Comparison of ENCODE assay signal across 8 cellular contexts in genomic region chr9:34328983-34329832, GRCh38. TPM values are rescaled to one million over a fixed set of nuclear protein-coding genes. Genes with fewer than 3 reads are reported as not detected.
DNase-seq lines count a peak whose midpoint lies in the region; ATAC-seq and TF ChIP-seq lines count a peak whose summit lies in the region.

TSS of gene KIF24 (minus strand) at chr9:34329268. CDS start at chr9:34311346, 17,922 bp downstream.
TSS of gene NUDT2 (plus strand) at chr9:34329569. CDS start at chr9:34339040, 9,471 bp downstream.

- TF ChIP-seq CTCF in CD4-positive, alpha-beta T cell (IDR thresholded peaks at IDR 0.05) = no peak
- TF ChIP-seq CTCF in dorsolateral prefrontal cortex (IDR thresholded peaks at IDR 0.05 in 54 of 56, conservative IDR thresholded peaks at IDR 0.05 in 2 of 56; ENCODE audit: low read depth in 1 of 56, partially characterized antibody in 56 of 56) = peak in 29 of 56 donors; percentile 4 to 51 (median 19)
- TF ChIP-seq CTCF in liver (IDR thresholded peaks at IDR 0.05; ENCODE audit: low read depth, low read length, missing input control) = no peak

- H3K27me3 ChIP-seq in CD4-positive, alpha-beta T cell (ENCODE audit: control insufficient read depth, insufficient read depth, low read length) = no peaks in the 10 kb centered on the region
- H3K27me3 ChIP-seq in dorsolateral prefrontal cortex = no peaks in the 10 kb centered on the region
- H3K27me3 ChIP-seq in liver (ENCODE audit: control insufficient read depth in 4 of 4, insufficient read depth in 4 of 4, low read length in 3 of 4) = no peaks in the 10 kb centered on the region

- H3K4me3 ChIP-seq in dorsolateral prefrontal cortex (peak within 1 kb of the TSS; percentile 60 to 99 (median 85)), liver (ENCODE audit: low read depth in 1 of 3, low read length in 3 of 3) (peak within 1 kb of the TSS; percentile 76 to 95 (median 86))

- H3K27me3 Mint-ChIP-seq in CD4-positive, alpha-beta T cell = no peaks in the 10 kb centered on the region
- no peaks in the 10 kb centered on the region for H3K27me3 Mint-ChIP-seq in activated CD4-positive, alpha-beta memory T cell treated with anti-CD3 and anti-CD28 coated beads for 36 hours

- peak within 1 kb of the TSS; percentile 90 for H3K27ac Mint-ChIP-seq in CD4-positive, alpha-beta T cell
- H3K27ac Mint-ChIP-seq in activated CD4-positive, alpha-beta memory T cell treated with anti-CD3 and anti-CD28 coated beads for 36 hours = peak within 1 kb of the TSS; percentile 94

- ATAC-seq in CD4-positive, alpha-beta T cell (ENCODE audit: poor library complexity) = peak; percentile 92
- peak; percentile 93 for ATAC-seq in GM19452 (IDR thresholded peaks at IDR 0.05; ENCODE audit: unreplicated experiment)
- peak; percentile 68 for ATAC-seq in HG03575 (IDR thresholded peaks at IDR 0.05; ENCODE audit: extremely low read depth, insufficient number of reproducible peaks, low FRiP score, unreplicated experiment)

- H3K36me3 ChIP-seq in liver (ENCODE audit: control insufficient read depth in 4 of 4, insufficient read depth in 3 of 4, low read depth in 1 of 4, low read length in 3 of 4) = no peaks in the 10 kb centered on the region

- intact Hi-C loops in CD4-positive, alpha-beta T cell (cut with DNase I, micrococcal nuclease) = loop anchor here (1.0 to 10.0 kb wide), 9 partner anchors 50 to 280 kb away; partner anchors contain the start of genes DCAF12 (in 1 of the 2), DNAI1 (in 1 of the 2), ENHO (in 1 of the 2) and FAM219A (in 1 of the 2)
- intact Hi-C loops in activated CD4-positive, alpha-beta memory T cell treated with anti-CD3 and anti-CD28 coated beads for 36 hours (cut with micrococcal nuclease) = loop anchor here (1.0 to 10.0 kb wide), 8 partner anchors 50 to 660 kb away; partner anchors contain the start of genes DCAF12, DNAI1, DNAJB5 and FAM219A
- intact Hi-C loops in dorsolateral prefrontal cortex (cut with DNase I) = loop anchor here in 1 of 2 donors (2.0 to 5.0 kb wide), 2 partner anchors 207 to 264 kb away; no protein-coding TSS in a partner anchor

- H3K9me3 Mint-ChIP-seq in CD4-positive, alpha-beta T cell = no peaks in the 10 kb centered on the region
- H3K9me3 Mint-ChIP-seq in activated CD4-positive, alpha-beta memory T cell treated with anti-CD3 and anti-CD28 coated beads for 36 hours = no peaks in the 10 kb centered on the region

- TF ChIP-seq RAD21 in liver (IDR thresholded peaks at IDR 0.05) = peak in 1 of 2 donors; percentile 40

- POLR2A ChIA-PET in CD4-positive, alpha-beta T cell (lab: Charles Lee) = no interaction called here
- POLR2A ChIA-PET in activated CD4-positive, alpha-beta memory T cell treated with anti-CD3 and anti-CD28 coated beads for 36 hours (lab: Charles Lee) = no interaction called here

- peaks cover 42% of the 10 kb centered on the region for H3K4me1 Mint-ChIP-seq in CD4-positive, alpha-beta T cell (ENCODE audit: low read depth)
- peaks cover 30% of the 10 kb centered on the region for H3K4me1 Mint-ChIP-seq in activated CD4-positive, alpha-beta memory T cell treated with anti-CD3 and anti-CD28 coated beads for 36 hours (ENCODE audit: low read depth)

- H3K4me1 ChIP-seq in liver (ENCODE audit: control insufficient read depth in 4 of 4, insufficient read depth in 4 of 4, low read length in 3 of 4) = peaks cover 2 to 34% (median 20%) of the 10 kb centered on the region in 4 donors

- no peaks in the 10 kb centered on the region for H3K9me3 ChIP-seq in CD4-positive, alpha-beta T cell (ENCODE audit: control insufficient read depth, low read length)
- H3K9me3 ChIP-seq in liver (ENCODE audit: control insufficient read depth in 4 of 4, low read length in 3 of 4) = no peaks in the 10 kb centered on the region

- peak within 1 kb of the TSS; percentile 76 for H3K27ac ChIP-seq in CD4-positive, alpha-beta T cell (ENCODE audit: low read depth, low read length)
- H3K27ac ChIP-seq in dorsolateral prefrontal cortex (peak within 1 kb of the TSS; percentile 80 to 98 (median 93)), liver (ENCODE audit: low read depth in 1 of 2, low read length in 2 of 2) (peak within 1 kb of the TSS; percentile 83 to 90)

- under 1% methylated on average over 64 of the region's 64 CpGs for WGBS in liver

- peak within 1 kb of the TSS; percentile 73 to 98 for H3K9ac ChIP-seq in liver (ENCODE audit: low read depth in 1 of 2, low read length in 2 of 2)

- H3K4me3 Mint-ChIP-seq in CD4-positive, alpha-beta T cell = peak within 1 kb of the TSS; percentile 90
- peak within 1 kb of the TSS; percentile 97 for H3K4me3 Mint-ChIP-seq in activated CD4-positive, alpha-beta memory T cell treated with anti-CD3 and anti-CD28 coated beads for 36 hours

- no peaks in the 10 kb centered on the region for H3K36me3 Mint-ChIP-seq in CD4-positive, alpha-beta T cell (ENCODE audit: low read depth)
- no peaks in the 10 kb centered on the region for H3K36me3 Mint-ChIP-seq in activated CD4-positive, alpha-beta memory T cell treated with anti-CD3 and anti-CD28 coated beads for 36 hours

- peak; percentile 88 to 97 (median 90) for DNase-seq in CD4-positive, alpha-beta T cell
- peak; percentile 100 for DNase-seq in NCI-H82 (lab: John Stamatoyannopoulos, UW)
- peak; percentile 98 for DNase-seq in activated CD4-positive, alpha-beta memory T cell treated with anti-CD3 and anti-CD28 coated beads for 36 hours
- peak; percentile 95 to 99 (median 98) for DNase-seq in dorsolateral prefrontal cortex
- DNase-seq in stimulated activated CD4-positive, alpha-beta T cell treated with anti-CD3 and anti-CD28 coated beads, Interleukin-4, amount 100 ng/mL, for 1 hour = peak; percentile 92

- CTCF ChIA-PET in CD4-positive, alpha-beta T cell (lab: Charles Lee) = interaction anchor here (4.0 kb wide), 1 partner anchor 50 kb away, joined by 22 read pairs; no protein-coding TSS in a partner anchor
- CTCF ChIA-PET in activated CD4-positive, alpha-beta memory T cell treated with anti-CD3 and anti-CD28 coated beads for 36 hours (lab: Charles Lee) = no interaction called here

TF ChIP-seq in liver, 16 proteins besides CTCF, POLR2A, EP300 and RAD21 (continues in another document):
- TF ChIP-seq MAX (IDR thresholded peaks at IDR 0.05) (no peak), NR2F2 (IDR thresholded peaks at IDR 0.05) (no peak), EGR1 (IDR thresholded peaks at IDR 0.05; ENCODE audit: low read depth in 2 of 2) (peak; percentile 64 to 70), TAF1 (conservative IDR thresholded peaks at IDR 0.05) (peak; percentile 85), GABPA (IDR thresholded peaks at IDR 0.05 in 1 of 2, conservative IDR thresholded peaks at IDR 0.05 in 1 of 2) (peak in 1 of 2 donors; percentile 82), FOXA2 (IDR thresholded peaks at IDR 0.05) (no peak), REST (IDR thresholded peaks at IDR 0.05) (peak; percentile 93), RXRA (IDR thresholded peaks at IDR 0.05) (peak; percentile 40 to 67), HNF4G (IDR thresholded peaks at IDR 0.05) (peak; percentile 60), JUND (IDR thresholded peaks at IDR 0.05) (peak; percentile 36 to 56)

RNA-seq across cellular contexts. Expression of gene KIF24, which starts in this region (rescaled TPM):
- total RNA-seq in CD4-positive, alpha-beta T cell = under 1 TPM; 0.05 to 0.14 TPM
- total RNA-seq in activated CD4-positive, alpha-beta memory T cell treated with anti-CD3 and anti-CD28 coated beads for 36 hours = 1 to 10 TPM; 5.6 to 5.7 TPM
- total RNA-seq in dorsolateral prefrontal cortex = 1 to 10 TPM in 115 of 120 experiments, under 1 TPM in 5; 0.61 to 3.8 (median 1.6) TPM
- 1 to 10 TPM in 1 of 2 donors, under 1 TPM in 1; 0.17 to 4.1 TPM for total RNA-seq in liver
- under 1 TPM; 0.13 to 0.24 TPM for polyA plus RNA-seq in liver

RNA-seq across cellular contexts. Expression of gene NUDT2, which starts in this region (rescaled TPM):
- total RNA-seq in CD4-positive, alpha-beta T cell = 1 to 10 TPM; 4.5 to 7.2 TPM
- 10 to 100 TPM; 42.4 to 43.3 TPM for total RNA-seq in activated CD4-positive, alpha-beta memory T cell treated with anti-CD3 and anti-CD28 coated beads for 36 hours
- 10 to 100 TPM in 119 of 120 experiments, 1 to 10 TPM in 1; 9.9 to 32.0 (median 20.6) TPM for total RNA-seq in dorsolateral prefrontal cortex
- total RNA-seq in liver = 10 to 100 TPM in 1 of 2 donors, 1 to 10 TPM in 1; 9.2 to 10.6 TPM
- polyA plus RNA-seq in liver = 10 to 100 TPM; 20.7 to 23.5 TPM

Comparison
In these comparisons a context has a peak if more than half of its experiments do, and no peak if none do; other contexts are left out.
1. Peak in every context shown above with its lines: DNase-seq, ATAC-seq, H3K4me3 ChIP-seq and H3K27ac ChIP-seq.
2. CTCF ChIP-seq: peak in dorsolateral prefrontal cortex (29 of 56); none in CD4-positive, alpha-beta T cell (single experiment) and liver (single experiment).